In genomic region chr17:19796457-19796856, GRCh38 we compare ENCODE assay signal across 28 cellular contexts. TPM values are rescaled to one million over a fixed set of nuclear protein-coding genes. Genes with fewer than 3 reads are reported as not detected.
"Had no signal": no experiment of that assay in that cellular context is flagged by ENCODE, and none has a peak within 500 bp of the region (broad histone marks: within the 10 kb centered on the region; RNA-seq: fewer than 3 reads in every experiment).

No MANE protein-coding gene starts in this region.

- H3K27me3 ChIP-seq: gastrocnemius medialis, neutrophil, testis, tibial artery had no signal

- H3K9me3 ChIP-seq: testis, tibial artery had no signal

- H3K27ac ChIP-seq: epithelial cell of prostate, gastrocnemius medialis, lower lobe of right lung, neutrophil, parathyroid adenoma, testis, tibial artery had no signal

- H2AFZ ChIP-seq: parathyroid adenoma had no signal

- H3K36me3 ChIP-seq: neutrophil had no signal

- H3K79me2 ChIP-seq: parathyroid adenoma had no signal

- H3K9me3 Mint-ChIP-seq: natural killer cell treated with Interleukin-12 subunit alpha and Interleukin-12 subunit beta and Interleukin-15 and Interleukin-18, amount 100 ng/mL, for 72 hours had no signal

- ATAC-seq: effector memory CD8-positive, alpha-beta T cell; esophagus mucosa; gastrocnemius medialis; left ventricle myocardium superior; lower lobe of right lung; mucosa of descending colon; natural killer cell treated with Interleukin-12 subunit alpha and Interleukin-12 subunit beta and Interleukin-15 and Interleukin-18, amount 100 ng/mL, for 72 hours; sciatic nerve; stimulated activated effector memory CD8-positive, alpha-beta T cell treated with anti-CD3 and anti-CD28 coated beads, Interleukin-12 subunit alpha, Interleukin-12 subunit beta, amount 100 ng/mL, for 72 hours had no signal

- DNase-seq: cortex of kidney; effector memory CD8-positive, alpha-beta T cell; foreskin fibroblast; gastrocnemius medialis; head of caudate nucleus; left ventricle myocardium superior; lower lobe of right lung; mucosa of descending colon; naive B cell; stimulated activated CD4-positive, alpha-beta T cell treated with anti-CD3 and anti-CD28 coated beads, Interleukin-2, amount 100 ng/mL, for 24 hours; stimulated activated CD4-positive, alpha-beta T cell treated with anti-CD3 and anti-CD28 coated beads, Interleukin-4, amount 100 ng/mL, for 24 hours; stimulated activated naive CD4-positive, alpha-beta T cell treated with Interleukin-2 at 50 U/mL for 16 hours; substantia nigra; testis; tibial artery had no signal

- H3K9ac ChIP-seq: parathyroid adenoma had no signal

- H3K4me1 Mint-ChIP-seq: mesothelial cell of epicardium; naive B cell; stimulated activated effector memory CD8-positive, alpha-beta T cell treated with anti-CD3 and anti-CD28 coated beads, Interleukin-12 subunit alpha, Interleukin-12 subunit beta, amount 100 ng/mL, for 72 hours had no signal

- H3K4me3 Mint-ChIP-seq: effector memory CD8-positive, alpha-beta T cell; mesothelial cell of epicardium; naive B cell; natural killer cell treated with Interleukin-12 subunit alpha and Interleukin-12 subunit beta and Interleukin-15 and Interleukin-18, amount 100 ng/mL, for 72 hours; neural crest cell; stimulated activated effector memory CD8-positive, alpha-beta T cell treated with anti-CD3 and anti-CD28 coated beads, Interleukin-12 subunit alpha, Interleukin-12 subunit beta, amount 100 ng/mL, for 72 hours; type B pancreatic cell had no signal

- H3K27ac Mint-ChIP-seq: effector memory CD8-positive, alpha-beta T cell; mesothelial cell of epicardium; naive B cell; natural killer cell treated with Interleukin-12 subunit alpha and Interleukin-12 subunit beta and Interleukin-15 and Interleukin-18, amount 100 ng/mL, for 72 hours; progenitor cell of endocrine pancreas; stimulated activated effector memory CD8-positive, alpha-beta T cell treated with anti-CD3 and anti-CD28 coated beads, Interleukin-12 subunit alpha, Interleukin-12 subunit beta, amount 100 ng/mL, for 72 hours; type B pancreatic cell had no signal

- H3K27me3 Mint-ChIP-seq: effector memory CD8-positive, alpha-beta T cell; naive B cell; natural killer cell treated with Interleukin-12 subunit alpha and Interleukin-12 subunit beta and Interleukin-15 and Interleukin-18, amount 100 ng/mL, for 72 hours; progenitor cell of endocrine pancreas; type B pancreatic cell had no signal

- H3K4me2 ChIP-seq: smooth muscle cell had no signal

- H3K4me3 ChIP-seq: gastrocnemius medialis, lower lobe of right lung, mucosa of descending colon, smooth muscle cell, testis, tibial artery had no signal

- H3K4me1 ChIP-seq: gastrocnemius medialis, lower lobe of right lung, parathyroid adenoma, testis, tibial artery had no signal

RNA-seq across cellular contexts. Expression of gene ALDH3A1, which starts 48.4 kb away (rescaled TPM):
- total RNA-seq: glomerular endothelial cell; left ventricle myocardium superior; natural killer cell treated with Interleukin-12 subunit alpha and Interleukin-12 subunit beta and Interleukin-15 and Interleukin-18, amount 100 ng/mL, for 72 hours; neural crest cell had no signal
- polyA plus RNA-seq: smooth muscle cell had no signal
